Comparison of ENCODE assay signal across 24 cellular contexts in the genomic region with DNA sequence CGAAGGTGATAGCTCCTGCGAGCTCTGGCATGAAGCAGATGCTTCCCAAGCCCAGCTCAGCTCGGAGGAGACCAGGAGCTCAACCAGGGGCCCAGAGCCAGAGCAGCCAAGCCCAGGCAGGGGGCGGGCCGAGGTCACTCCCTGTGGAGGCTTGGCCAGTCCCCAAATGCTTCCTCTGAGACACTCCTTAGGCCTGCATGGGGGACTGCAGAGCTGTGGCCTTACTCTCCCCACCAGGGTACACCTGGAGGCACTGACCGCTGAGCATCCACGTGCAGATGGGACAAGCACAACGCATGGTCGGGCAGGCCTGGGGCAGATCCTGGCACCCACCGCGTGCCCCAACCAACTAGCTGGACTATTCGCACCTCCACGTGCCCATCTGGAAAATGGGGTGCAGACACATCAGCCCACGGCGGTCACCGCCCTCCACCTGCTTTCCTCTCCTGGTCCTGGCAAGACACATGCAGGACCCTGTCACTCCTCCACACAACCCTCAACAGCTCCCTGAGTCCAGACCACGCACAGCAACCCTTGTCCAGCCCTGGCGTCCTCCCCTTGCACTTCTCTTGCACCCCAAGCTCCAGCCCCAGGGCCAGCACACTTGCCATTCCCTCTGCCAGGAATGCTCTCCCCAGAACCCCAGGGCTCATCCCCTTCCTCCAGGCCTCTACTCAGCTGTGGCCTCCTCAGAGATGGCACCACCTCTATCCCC.
DNase-seq lines count a peak whose midpoint lies in the region; ATAC-seq and TF ChIP-seq lines count a peak whose summit lies in the region.
"Had no signal": no experiment of that assay in that cellular context is flagged by ENCODE, and none has a peak within 500 bp of the region (broad histone marks: within the 10 kb centered on the region; RNA-seq: fewer than 3 reads in every experiment).

No MANE protein-coding gene starts in this region.

- H3K9ac ChIP-seq in DND-41 (ENCODE audit: low read depth, low read length) = no peak overlapping the region

- no peak for TF ChIP-seq CTCF in activated CD8-positive, alpha-beta T cell treated with anti-CD3 and anti-CD28 coated beads for 36 hours (IDR thresholded peaks at IDR 0.05)
- no peak for TF ChIP-seq CTCF in DND-41 (IDR thresholded peaks at IDR 0.05; ENCODE audit: borderline replicate concordance, extremely low read depth, low read length, poor library complexity, severe bottlenecking)
- no peak for TF ChIP-seq CTCF in chondrocyte (IDR thresholded peaks at IDR 0.05)
- TF ChIP-seq CTCF in suprapubic skin (IDR thresholded peaks at IDR 0.05) = no peak

- no peak for TF ChIP-seq EP300 in suprapubic skin (IDR thresholded peaks at IDR 0.05)

- peak overlapping the region; percentile 56 for H3K27ac ChIP-seq in DND-41 (ENCODE audit: low read length)
- no peak overlapping the region for H3K27ac ChIP-seq in suprapubic skin
- H3K27ac ChIP-seq: PC-9 had no signal

- TF ChIP-seq POLR2A in suprapubic skin (IDR thresholded peaks at IDR 0.05) = no peak

- ATAC-seq in activated CD8-positive, alpha-beta T cell treated with anti-CD3 and anti-CD28 coated beads, Interleukin-2, amount 10 ng/mL, durations not matched to agents 7 days and 5 days = no peak
- ATAC-seq in activated CD8-positive, alpha-beta T cell treated with anti-CD3 and anti-CD28 coated beads for 36 hours = no peak
- no peak for ATAC-seq in DND-41 (ENCODE audit: insufficient read depth, low read depth)
- ATAC-seq in stimulated activated effector memory CD8-positive, alpha-beta T cell treated with anti-CD3 and anti-CD28 coated beads, Interleukin-12 subunit alpha, Interleukin-12 subunit beta, amount 100 ng/mL, for 72 hours = no peak
- ATAC-seq: GM12878, GM23338 had no signal

- H3K27me3 Mint-ChIP-seq in activated CD8-positive, alpha-beta T cell treated with anti-CD3 and anti-CD28 coated beads, Interleukin-2, amount 10 ng/mL, durations not matched to agents 7 days and 5 days (ENCODE audit: low read depth) = peaks cover under 1% of the 10 kb centered on the region
- peaks cover 3% of the 10 kb centered on the region for H3K27me3 Mint-ChIP-seq in activated CD8-positive, alpha-beta T cell treated with anti-CD3 and anti-CD28 coated beads for 36 hours
- H3K27me3 Mint-ChIP-seq in chondrocyte (ENCODE audit: low read depth) = peaks cover 42% of the 10 kb centered on the region

- peak overlapping the region; percentile 31 for H3K27ac Mint-ChIP-seq in activated CD8-positive, alpha-beta T cell treated with anti-CD3 and anti-CD28 coated beads, Interleukin-2, amount 10 ng/mL, durations not matched to agents 7 days and 5 days
- H3K27ac Mint-ChIP-seq in activated CD8-positive, alpha-beta T cell treated with anti-CD3 and anti-CD28 coated beads for 36 hours = no peak overlapping the region
- no peak overlapping the region for H3K27ac Mint-ChIP-seq in chondrocyte (ENCODE audit: unreplicated experiment)
- H3K27ac Mint-ChIP-seq in stimulated activated effector memory CD8-positive, alpha-beta T cell treated with anti-CD3 and anti-CD28 coated beads, Interleukin-12 subunit alpha, Interleukin-12 subunit beta, amount 100 ng/mL, for 72 hours = peak overlapping the region; percentile 26
- H3K27ac Mint-ChIP-seq: CD4-positive, alpha-beta T cell; GM23338 had no signal

- H3K9me3 Mint-ChIP-seq in activated CD8-positive, alpha-beta T cell treated with anti-CD3 and anti-CD28 coated beads, Interleukin-2, amount 10 ng/mL, durations not matched to agents 7 days and 5 days (ENCODE audit: insufficient read depth) = no peaks in the 10 kb centered on the region
- H3K9me3 Mint-ChIP-seq in activated CD8-positive, alpha-beta T cell treated with anti-CD3 and anti-CD28 coated beads for 36 hours = no peaks in the 10 kb centered on the region
- no peaks in the 10 kb centered on the region for H3K9me3 Mint-ChIP-seq in chondrocyte (ENCODE audit: low read depth)
- H3K9me3 Mint-ChIP-seq in stimulated activated effector memory CD8-positive, alpha-beta T cell treated with anti-CD3 and anti-CD28 coated beads, Interleukin-12 subunit alpha, Interleukin-12 subunit beta, amount 100 ng/mL, for 72 hours = no peaks in the 10 kb centered on the region
- H3K9me3 Mint-ChIP-seq: CD4-positive, alpha-beta T cell; GM23338 had no signal

- DNase-seq in activated CD8-positive, alpha-beta T cell treated with anti-CD3 and anti-CD28 coated beads, Interleukin-2, amount 10 ng/mL, durations not matched to agents 7 days and 5 days = no peak
- no peak for DNase-seq in activated CD8-positive, alpha-beta T cell treated with anti-CD3 and anti-CD28 coated beads for 36 hours
- DNase-seq in DND-41 (no peak), chondrocyte (ENCODE audit: low spot score) (peak; percentile 91), COLO668 (lab: John Stamatoyannopoulos, UW; ENCODE audit: unreplicated experiment) (no peak), SW 1271 (lab: John Stamatoyannopoulos, UW) (no peak), suprapubic skin (ENCODE audit: low spot score in 2 of 2) (no peak)
- no peak for DNase-seq in stimulated activated effector memory CD8-positive, alpha-beta T cell treated with anti-CD3 and anti-CD28 coated beads, Interleukin-12 subunit alpha, Interleukin-12 subunit beta, amount 100 ng/mL, for 72 hours (ENCODE audit: low spot score in 2 of 2)
- DNase-seq: CD4-positive, alpha-beta T cell; COR-L47; DMS53; KG1; MM.1S; NCI-H2029; NCI-H446 treated with DMSO at 0.1 percent for 48 hours; NCI-H526; NCI-H82; NK-92 treated with Interleukin-12 subunit alpha and Interleukin-12 subunit beta, amount 100 ng/mL, for 24 hours; PC-9; RPMI8226; SHP77 had no signal

- peaks cover 35% of the 10 kb centered on the region for H3K4me1 Mint-ChIP-seq in activated CD8-positive, alpha-beta T cell treated with anti-CD3 and anti-CD28 coated beads, Interleukin-2, amount 10 ng/mL, durations not matched to agents 7 days and 5 days (ENCODE audit: low read depth)
- peaks cover 24% of the 10 kb centered on the region for H3K4me1 Mint-ChIP-seq in activated CD8-positive, alpha-beta T cell treated with anti-CD3 and anti-CD28 coated beads for 36 hours (ENCODE audit: low read depth)
- H3K4me1 Mint-ChIP-seq in chondrocyte (ENCODE audit: low read depth) = peaks cover 11% of the 10 kb centered on the region
- peaks cover 38% of the 10 kb centered on the region for H3K4me1 Mint-ChIP-seq in stimulated activated effector memory CD8-positive, alpha-beta T cell treated with anti-CD3 and anti-CD28 coated beads, Interleukin-12 subunit alpha, Interleukin-12 subunit beta, amount 100 ng/mL, for 72 hours

- CTCF ChIA-PET in activated CD8-positive, alpha-beta T cell treated with anti-CD3 and anti-CD28 coated beads, Interleukin-2, amount 10 ng/mL, durations not matched to agents 7 days and 5 days (lab: Charles Lee) = interaction anchor here (1.9 kb wide), 1 partner anchor 146 kb away, joined by 7 read pairs; no protein-coding TSS in a partner anchor
- CTCF ChIA-PET in activated CD8-positive, alpha-beta T cell treated with anti-CD3 and anti-CD28 coated beads for 36 hours (lab: Charles Lee) = no interaction called here

- H3K79me2 ChIP-seq in DND-41 (ENCODE audit: insufficient read depth, low read length) = no peaks in the 10 kb centered on the region

- no peak overlapping the region for H3K4me3 Mint-ChIP-seq in activated CD8-positive, alpha-beta T cell treated with anti-CD3 and anti-CD28 coated beads, Interleukin-2, amount 10 ng/mL, durations not matched to agents 7 days and 5 days
- no peak overlapping the region for H3K4me3 Mint-ChIP-seq in activated CD8-positive, alpha-beta T cell treated with anti-CD3 and anti-CD28 coated beads for 36 hours
- no peak overlapping the region for H3K4me3 Mint-ChIP-seq in chondrocyte (ENCODE audit: unreplicated experiment)
- H3K4me3 Mint-ChIP-seq in stimulated activated effector memory CD8-positive, alpha-beta T cell treated with anti-CD3 and anti-CD28 coated beads, Interleukin-12 subunit alpha, Interleukin-12 subunit beta, amount 100 ng/mL, for 72 hours = no peak overlapping the region
- H3K4me3 Mint-ChIP-seq: CD4-positive, alpha-beta T cell; GM23338 had no signal

- H3K4me2 ChIP-seq in DND-41 (ENCODE audit: insufficient read depth, low read length) = no peak overlapping the region
- H3K4me2 ChIP-seq: GM23338, PC-9 had no signal

- intact Hi-C loops in activated CD8-positive, alpha-beta T cell treated with anti-CD3 and anti-CD28 coated beads for 36 hours (cut with micrococcal nuclease) = no loop called here

- H3K36me3 Mint-ChIP-seq in activated CD8-positive, alpha-beta T cell treated with anti-CD3 and anti-CD28 coated beads, Interleukin-2, amount 10 ng/mL, durations not matched to agents 7 days and 5 days (ENCODE audit: low read depth) = no peaks in the 10 kb centered on the region
- no peaks in the 10 kb centered on the region for H3K36me3 Mint-ChIP-seq in activated CD8-positive, alpha-beta T cell treated with anti-CD3 and anti-CD28 coated beads for 36 hours (ENCODE audit: low read depth)
- no peaks in the 10 kb centered on the region for H3K36me3 Mint-ChIP-seq in chondrocyte (ENCODE audit: low read depth)
- no peaks in the 10 kb centered on the region for H3K36me3 Mint-ChIP-seq in stimulated activated effector memory CD8-positive, alpha-beta T cell treated with anti-CD3 and anti-CD28 coated beads, Interleukin-12 subunit alpha, Interleukin-12 subunit beta, amount 100 ng/mL, for 72 hours

- POLR2A ChIA-PET in activated CD8-positive, alpha-beta T cell treated with anti-CD3 and anti-CD28 coated beads, Interleukin-2, amount 10 ng/mL, durations not matched to agents 7 days and 5 days (lab: Charles Lee) = no interaction called here
- POLR2A ChIA-PET in activated CD8-positive, alpha-beta T cell treated with anti-CD3 and anti-CD28 coated beads for 36 hours (lab: Charles Lee) = no interaction called here

- H3K4me1 ChIP-seq in DND-41 (ENCODE audit: insufficient read depth, low read length) = peaks cover 40% of the 10 kb centered on the region
- peaks cover 15% of the 10 kb centered on the region for H3K4me1 ChIP-seq in suprapubic skin
- H3K4me1 ChIP-seq: HAP-1 had no signal

- 92% methylated on average over 13 of the region's 18 CpGs for WGBS in suprapubic skin

- H2AFZ ChIP-seq in DND-41 (ENCODE audit: low read depth, low read length) = no peak overlapping the region
- H2AFZ ChIP-seq: GM23338, PC-9 had no signal

- H3K9me3 ChIP-seq in DND-41 (ENCODE audit: insufficient read depth, low read length, severe bottlenecking) = no peaks in the 10 kb centered on the region
- no peaks in the 10 kb centered on the region for H3K9me3 ChIP-seq in suprapubic skin
- H3K9me3 ChIP-seq: HAP-1 had no signal

- 0 out of 2 replicates have a peak, but pooled peaks cover 3% of the 10 kb centered on the region for H4K20me1 ChIP-seq in DND-41 (ENCODE audit: insufficient read depth, low read length)

- H3K4me3 ChIP-seq in DND-41 (ENCODE audit: low read depth in 1 of 2, low read length in 2 of 2) = no peak overlapping the region
- no peak overlapping the region for H3K4me3 ChIP-seq in suprapubic skin
- H3K4me3 ChIP-seq: GM12878, GM23338, HAP-1, PC-9 had no signal

- H3K27me3 ChIP-seq in DND-41 (ENCODE audit: insufficient read depth, low read length, poor library complexity) (no peaks in the 10 kb centered on the region), suprapubic skin (peaks cover 12% of the 10 kb centered on the region)

- H3K36me3 ChIP-seq in DND-41 (ENCODE audit: insufficient read depth, low read length) (no peaks in the 10 kb centered on the region), suprapubic skin (no peaks in the 10 kb centered on the region)
- H3K36me3 ChIP-seq: HAP-1 had no signal

Comparison
In these comparisons a context has a peak if more than half of its experiments do, and no peak if none do; other contexts are left out.
1. H3K27ac Mint-ChIP-seq: peak in activated CD8-positive, alpha-beta T cell treated with anti-CD3 and anti-CD28 coated beads, Interleukin-2, amount 10 ng/mL, durations not matched to agents 7 days and 5 days (single experiment) and stimulated activated effector memory CD8-positive, alpha-beta T cell treated with anti-CD3 and anti-CD28 coated beads, Interleukin-12 subunit alpha, Interleukin-12 subunit beta, amount 100 ng/mL, for 72 hours (single experiment); none in activated CD8-positive, alpha-beta T cell treated with anti-CD3 and anti-CD28 coated beads for 36 hours (single experiment) and chondrocyte (single experiment).